In the genomic region with DNA sequence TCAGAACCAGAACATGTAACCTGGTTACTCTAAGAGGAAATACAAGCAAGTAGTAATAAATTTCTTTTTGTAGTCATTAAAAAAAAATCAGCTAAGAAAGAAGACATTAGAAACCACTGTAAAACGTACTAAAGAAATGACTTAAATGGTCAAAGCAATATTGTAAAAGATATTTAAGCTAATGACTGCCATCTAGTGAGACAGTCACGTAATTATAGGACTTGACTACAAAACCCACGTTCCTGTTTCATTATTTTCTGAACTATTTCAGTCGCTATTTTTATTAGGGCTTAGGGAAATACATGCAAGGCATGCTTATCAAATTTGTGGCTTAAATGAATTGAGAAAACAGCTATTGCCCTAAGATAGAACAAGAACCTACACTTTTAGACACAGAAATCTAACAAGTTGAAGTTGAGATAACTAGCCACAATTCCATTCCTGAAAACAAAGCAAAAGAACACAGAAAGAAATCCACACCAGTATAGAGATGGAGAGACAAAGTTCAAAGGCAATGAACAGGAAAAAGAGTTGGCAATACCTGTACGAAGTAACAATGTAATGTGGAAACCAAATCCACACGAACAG, we compare ENCODE assay signal across 9 cellular contexts. TPM values are rescaled to one million over a fixed set of nuclear protein-coding genes. Genes with fewer than 3 reads are reported as not detected.
DNase-seq lines count a peak whose midpoint lies in the region; ATAC-seq and TF ChIP-seq lines count a peak whose summit lies in the region.
"Had no signal": no experiment of that assay in that cellular context is flagged by ENCODE, and none has a peak within 500 bp of the region (broad histone marks: within the 10 kb centered on the region; RNA-seq: fewer than 3 reads in every experiment).

No MANE protein-coding gene starts in this region.

- no peaks in the 10 kb centered on the region for H3K4me1 ChIP-seq in right lobe of liver

- no peak overlapping the region for H3K27ac ChIP-seq in CD4-positive, alpha-beta T cell (ENCODE audit: low read depth, low read length)
- no peak overlapping the region for H3K27ac ChIP-seq in right lobe of liver

- no peak overlapping the region for H3K4me3 ChIP-seq in right lobe of liver

- peak; percentile 25 for TF ChIP-seq CTCF in CD4-positive, alpha-beta T cell (IDR thresholded peaks at IDR 0.05)
- peak; percentile 43 to 55 (median 48) for TF ChIP-seq CTCF in right lobe of liver (IDR thresholded peaks at IDR 0.05)

- no peaks in the 10 kb centered on the region for H3K4me1 Mint-ChIP-seq in CD4-positive, alpha-beta T cell (ENCODE audit: low read depth)
- H3K4me1 Mint-ChIP-seq in activated naive CD4-positive, alpha-beta T cell treated with anti-CD3 and anti-CD28 coated beads for 36 hours (ENCODE audit: low read depth) = peaks cover 2% of the 10 kb centered on the region

- TF ChIP-seq POLR2A in right lobe of liver (IDR thresholded peaks at IDR 0.05) = no peak

- DNase-seq in CD4-positive, alpha-beta T cell = no peak
- DNase-seq in NCI-H1694 (lab: John Stamatoyannopoulos, UW) (peak; percentile 38), astrocyte of the hippocampus (ENCODE audit: low read depth, low spot score) (peak; percentile 67), right lobe of liver (no peak), posterior cingulate gyrus (no peak)
- DNase-seq in activated CD4-positive, alpha-beta T cell treated with anti-CD3 and anti-CD28 coated beads, Interleukin-2, amount 50 U/mL, for 1 hour = no peak
- DNase-seq in activated naive CD4-positive, alpha-beta T cell treated with anti-CD3 and anti-CD28 coated beads for 36 hours = no peak

- CTCF ChIA-PET in CD4-positive, alpha-beta T cell (lab: Charles Lee) = interaction anchor here (0.9 kb wide), 1 partner anchor 23 kb away, joined by 3 read pairs; no protein-coding TSS in a partner anchor
- CTCF ChIA-PET in activated naive CD4-positive, alpha-beta T cell treated with anti-CD3 and anti-CD28 coated beads for 36 hours (lab: Charles Lee) = interaction anchor here (0.5 to 3.4 kb wide), 8 partner anchors 8 to 131 kb away, joined by 3 to 14 read pairs (median 4); no protein-coding TSS in a partner anchor

- H3K36me3 ChIP-seq in right lobe of liver = peaks cover 0 to 36% (median 15%) of the 10 kb centered on the region in 4 donors

- H3K27me3 ChIP-seq in CD4-positive, alpha-beta T cell (ENCODE audit: control insufficient read depth, insufficient read depth, low read length) = no peaks in the 10 kb centered on the region
- H3K27me3 ChIP-seq in right lobe of liver = no peaks in the 10 kb centered on the region

- no peak overlapping the region for H3K4me3 Mint-ChIP-seq in CD4-positive, alpha-beta T cell
- H3K4me3 Mint-ChIP-seq in activated naive CD4-positive, alpha-beta T cell treated with anti-CD3 and anti-CD28 coated beads for 36 hours = no peak overlapping the region
- H3K4me3 Mint-ChIP-seq: IgD-negative memory B cell had no signal

- no peaks in the 10 kb centered on the region for H3K9me3 ChIP-seq in CD4-positive, alpha-beta T cell (ENCODE audit: control insufficient read depth, low read length)
- no peaks in the 10 kb centered on the region for H3K9me3 ChIP-seq in right lobe of liver

- ATAC-seq in CD4-positive, alpha-beta T cell (ENCODE audit: poor library complexity) = no peak
- ATAC-seq in GM19463 (IDR thresholded peaks at IDR 0.05; ENCODE audit: unreplicated experiment) = peak; percentile 45
- peak; percentile 32 to 66 (median 48) for ATAC-seq in right lobe of liver

- 27% methylated on average over 6 of the region's 6 CpGs for WGBS in right lobe of liver (ENCODE audit: insufficient coverage, low coverage, low lambda C conversion rate, missing lambda C conversion rate)

- peaks cover 70% of the 10 kb centered on the region for H3K36me3 Mint-ChIP-seq in CD4-positive, alpha-beta T cell (ENCODE audit: low read depth)
- peaks cover 27% of the 10 kb centered on the region for H3K36me3 Mint-ChIP-seq in activated naive CD4-positive, alpha-beta T cell treated with anti-CD3 and anti-CD28 coated beads for 36 hours (ENCODE audit: low read depth)
- H3K36me3 Mint-ChIP-seq: IgD-negative memory B cell had no signal

- no peaks in the 10 kb centered on the region for H3K27me3 Mint-ChIP-seq in CD4-positive, alpha-beta T cell
- H3K27me3 Mint-ChIP-seq in activated naive CD4-positive, alpha-beta T cell treated with anti-CD3 and anti-CD28 coated beads for 36 hours (ENCODE audit: low read depth) = no peaks in the 10 kb centered on the region
- H3K27me3 Mint-ChIP-seq: IgD-negative memory B cell had no signal

- POLR2A ChIA-PET in CD4-positive, alpha-beta T cell (lab: Charles Lee) = interaction anchor here (2.5 kb wide), 1 partner anchor 19 kb away, joined by 10 read pairs; a partner anchor contains a TSS

- H3K9me3 Mint-ChIP-seq in CD4-positive, alpha-beta T cell = no peaks in the 10 kb centered on the region
- H3K9me3 Mint-ChIP-seq in activated naive CD4-positive, alpha-beta T cell treated with anti-CD3 and anti-CD28 coated beads for 36 hours = no peaks in the 10 kb centered on the region
- H3K9me3 Mint-ChIP-seq: IgD-negative memory B cell had no signal

- intact Hi-C loops in CD4-positive, alpha-beta T cell (cut with DNase I, micrococcal nuclease) = loop anchor here in 1 of 2 experiments (5.0 kb wide), 1 partner anchor 564 kb away; no protein-coding TSS in a partner anchor
- intact Hi-C loops in right lobe of liver (cut with DNase I) = loop anchor here in 1 of 2 donors (10.0 kb wide), 1 partner anchor 126 kb away; no protein-coding TSS in a partner anchor
- intact Hi-C loops in posterior cingulate gyrus (cut with DNase I) = loop anchor here (2.0 to 5.0 kb wide), 2 partner anchors 124 to 559 kb away; no protein-coding TSS in a partner anchor
- intact Hi-C loops in activated naive CD4-positive, alpha-beta T cell treated with anti-CD3 and anti-CD28 coated beads for 36 hours (cut with micrococcal nuclease) = loop anchor here (1.0 to 5.0 kb wide), 3 partner anchors 123 to 634 kb away; a partner anchor contains a TSS

- no peak overlapping the region for H3K27ac Mint-ChIP-seq in CD4-positive, alpha-beta T cell
- H3K27ac Mint-ChIP-seq in activated naive CD4-positive, alpha-beta T cell treated with anti-CD3 and anti-CD28 coated beads for 36 hours = no peak overlapping the region
- H3K27ac Mint-ChIP-seq: IgD-negative memory B cell had no signal

RNA-seq across cellular contexts. Expression of a gene that starts 17.9 kb away (rescaled TPM):
- 10 to 100 TPM; 14.4 to 15.1 TPM for total RNA-seq in CD4-positive, alpha-beta T cell
- total RNA-seq in right lobe of liver = 10 to 100 TPM; 22.9 to 30.0 (median 28.5) TPM
- total RNA-seq in activated naive CD4-positive, alpha-beta T cell treated with anti-CD3 and anti-CD28 coated beads for 36 hours = 10 to 100 TPM; 17.5 to 20.8 TPM

RNA-seq across cellular contexts. Expression of a gene that starts 19.3 kb away (rescaled TPM):
- 10 to 100 TPM; 40.1 to 48.0 TPM for total RNA-seq in CD4-positive, alpha-beta T cell
- total RNA-seq in right lobe of liver = 10 to 100 TPM in 5 of 6 experiments, 1 to 10 TPM in 1; 9.3 to 14.4 (median 11.1) TPM
- total RNA-seq in activated naive CD4-positive, alpha-beta T cell treated with anti-CD3 and anti-CD28 coated beads for 36 hours = 100 to 1,000 TPM; 171 to 184 TPM

Comparison
In these comparisons a context has a peak if more than half of its experiments do, and no peak if none do; other contexts are left out.
1. DNase-seq: peak in NCI-H1694 (single experiment) and astrocyte of the hippocampus (single experiment); none in CD4-positive, alpha-beta T cell (0 of 10), right lobe of liver (0 of 3), posterior cingulate gyrus (0 of 10), activated CD4-positive, alpha-beta T cell treated with anti-CD3 and anti-CD28 coated beads, Interleukin-2, amount 50 U/mL, for 1 hour (single experiment) and activated naive CD4-positive, alpha-beta T cell treated with anti-CD3 and anti-CD28 coated beads for 36 hours (single experiment).